Comparison of ENCODE assay signal across 14 cellular contexts in the genomic region with DNA sequence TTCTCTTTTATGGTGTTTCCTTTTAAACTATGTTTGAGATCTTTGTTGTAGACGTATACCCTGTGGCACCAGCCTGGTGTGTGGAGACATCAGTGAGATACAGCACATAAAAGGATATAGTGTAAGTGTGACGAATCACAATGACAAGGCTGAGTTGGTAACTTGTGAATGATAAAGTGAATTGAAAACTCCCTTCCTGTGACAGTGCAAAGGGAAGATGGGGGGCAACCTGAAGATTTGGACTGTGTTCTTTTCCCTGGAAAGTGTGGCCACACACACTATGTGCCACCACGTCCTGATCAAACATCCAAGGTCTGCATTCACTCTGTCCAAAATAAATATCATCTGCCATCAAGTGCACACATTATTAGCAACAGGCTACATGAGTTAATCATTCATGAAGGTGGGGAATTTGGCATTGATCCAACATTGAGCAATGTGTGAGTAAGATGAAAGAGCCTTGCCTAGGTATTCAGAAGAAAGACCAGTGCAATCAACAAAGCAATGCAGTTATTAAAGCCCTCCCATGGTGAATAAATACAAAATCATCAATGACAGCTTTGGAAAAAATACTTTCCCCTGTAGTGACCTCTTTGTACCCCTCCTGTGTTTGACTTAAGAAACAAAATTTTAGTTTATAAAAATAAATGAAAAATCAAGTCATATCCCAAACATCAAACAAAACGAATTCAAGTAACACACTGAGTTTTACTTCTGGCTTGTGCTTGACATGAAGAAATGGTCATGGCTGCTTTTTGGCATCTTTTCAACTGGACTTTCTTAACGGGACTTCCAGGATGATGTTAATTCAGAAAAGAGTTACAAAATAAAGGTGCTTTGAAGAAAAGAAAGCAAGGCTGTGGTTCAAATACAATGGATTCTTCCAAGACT.
DNase-seq lines count a peak whose midpoint lies in the region; ATAC-seq and TF ChIP-seq lines count a peak whose summit lies in the region.
"Had no signal": no experiment of that assay in that cellular context is flagged by ENCODE, and none has a peak within 500 bp of the region (broad histone marks: within the 10 kb centered on the region; RNA-seq: fewer than 3 reads in every experiment).

No MANE protein-coding gene starts in this region.

- no peak for ATAC-seq in GM21526 (IDR thresholded peaks at IDR 0.05; ENCODE audit: low FRiP score, unreplicated experiment)
- no peak for ATAC-seq in HG03175 (IDR thresholded peaks at IDR 0.05; ENCODE audit: unreplicated experiment)

- TF ChIP-seq CTCF in fibroblast of mammary gland (conservative IDR thresholded peaks at IDR 0.05; ENCODE audit: control insufficient read depth, insufficient read depth, low read depth, low read length) (no peak), retinal pigment epithelial cell (conservative IDR thresholded peaks at IDR 0.05; ENCODE audit: low read depth, low read length) (no peak)

- H3K4me3 ChIP-seq in fibroblast of mammary gland (ENCODE audit: control insufficient read depth, low read depth, low read length) (no peak overlapping the region), retinal pigment epithelial cell (ENCODE audit: low read length) (no peak overlapping the region)
- H3K4me3 ChIP-seq: left ventricle myocardium inferior, transverse colon had no signal

- peak; percentile 6 for DNase-seq in NCI-H2196 (lab: John Stamatoyannopoulos, UW; ENCODE audit: unreplicated experiment)
- DNase-seq in NCI-H2196 treated with DMSO at 0.1 percent for 48 hours (lab: John Stamatoyannopoulos, UW; ENCODE audit: unreplicated experiment) = no peak
- DNase-seq in NCI-H446 treated with DMSO at 0.1 percent for 48 hours (lab: John Stamatoyannopoulos, UW) = peak; percentile 81
- peak; percentile 29 for DNase-seq in fibroblast of mammary gland (ENCODE audit: low read depth)
- peak; percentile 41 for DNase-seq in retinal pigment epithelial cell (ENCODE audit: low read depth)
- DNase-seq in SHP77 treated with DMSO at 0.1 percent for 48 hours (lab: John Stamatoyannopoulos, UW) = no peak
- DNase-seq: activated naive CD8-positive, alpha-beta T cell treated with anti-CD3 and anti-CD28 coated beads for 36 hours; cortex of kidney; left ventricle myocardium inferior; NCI-H2029; stimulated activated CD4-positive, alpha-beta T cell treated with anti-CD3 and anti-CD28 coated beads, Interleukin-15, amount 100 ng/mL, for 24 hours; transverse colon had no signal

Comparison
In these comparisons a context has a peak if more than half of its experiments do, and no peak if none do; other contexts are left out.
1. DNase-seq: peak in NCI-H2196 (single experiment), NCI-H446 treated with DMSO at 0.1 percent for 48 hours (single experiment), fibroblast of mammary gland (single experiment) and retinal pigment epithelial cell (single experiment); none in NCI-H2196 treated with DMSO at 0.1 percent for 48 hours (single experiment) and SHP77 treated with DMSO at 0.1 percent for 48 hours (single experiment).